In the genomic region with DNA sequence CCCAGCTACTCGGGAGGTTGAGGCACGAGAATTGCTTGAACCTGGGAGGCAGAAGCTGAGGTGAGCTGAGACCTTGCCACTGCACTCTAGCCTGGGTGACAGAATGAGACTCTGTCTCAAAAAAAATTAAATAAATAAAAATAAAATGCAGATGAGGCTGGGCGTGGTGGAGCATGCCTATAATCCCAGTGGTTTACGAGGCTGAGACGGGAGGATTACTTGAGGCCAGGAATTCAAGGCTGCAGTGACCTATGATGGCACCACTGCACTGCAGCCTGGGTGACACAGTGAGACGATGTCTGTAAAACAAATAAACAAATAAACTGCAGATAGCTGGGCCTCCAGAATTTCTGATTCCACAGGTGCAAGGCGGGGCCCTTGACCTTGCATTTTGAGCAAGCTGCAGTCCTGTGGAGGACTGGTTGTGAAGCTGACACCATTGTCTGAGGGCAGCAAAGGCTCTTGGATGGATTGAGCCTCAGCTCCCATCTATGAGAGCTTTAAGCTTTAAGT, we compare ENCODE assay signal across 9 cellular contexts. TPM values are rescaled to one million over a fixed set of nuclear protein-coding genes. Genes with fewer than 3 reads are reported as not detected.
"Had no signal": no experiment of that assay in that cellular context is flagged by ENCODE, and none has a peak within 500 bp of the region (broad histone marks: within the 10 kb centered on the region; RNA-seq: fewer than 3 reads in every experiment).

No MANE protein-coding gene starts in this region.

- H3K4me3 ChIP-seq: GM23338, K562 had no signal

- ATAC-seq: GM23338, K562 had no signal

- DNase-seq: H9, HCEC 1CT, HFFc6, IMR-90, KG1 had no signal

RNA-seq across cellular contexts. Expression of a gene that starts 3.1 kb away (rescaled TPM):
- total RNA-seq: H9, HFFc6, HT-29, IMR-90 had no signal

RNA-seq across cellular contexts. Expression of a gene that starts 6.6 kb away (rescaled TPM):
- total RNA-seq: GM23338, H1, HFFc6 had no signal

RNA-seq across cellular contexts. Expression of a gene that starts 40.1 kb away (rescaled TPM):
- total RNA-seq: H9 had no signal
